Comparison of ENCODE assay signal across 23 cellular contexts in the genomic region with DNA sequence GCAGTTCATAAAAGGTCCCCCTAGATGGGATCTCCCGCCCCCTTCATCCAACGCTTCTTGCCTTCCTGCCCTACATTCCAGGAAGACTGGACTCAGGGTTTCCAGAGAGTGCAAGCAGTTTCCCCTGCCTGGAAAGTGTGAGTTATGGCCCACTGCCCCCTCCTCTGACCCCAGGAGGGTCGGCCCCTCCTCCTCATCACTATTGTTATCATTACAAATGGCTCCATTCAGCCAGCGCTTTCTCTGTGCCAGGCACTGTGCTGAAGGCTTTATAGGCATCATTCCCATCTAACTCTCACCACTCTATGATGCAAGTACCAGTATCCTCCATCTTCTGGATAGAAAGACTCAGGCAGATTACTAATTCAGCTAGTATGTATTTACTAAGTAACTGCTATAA.
"Had no signal": no experiment of that assay in that cellular context is flagged by ENCODE, and none has a peak within 500 bp of the region (broad histone marks: within the 10 kb centered on the region; RNA-seq: fewer than 3 reads in every experiment).

No MANE protein-coding gene starts in this region.

- H3K27ac Mint-ChIP-seq: activated B cell treated with CpG ODN at 0.5 μM for 24 hours; activated CD4-positive, alpha-beta T cell treated with anti-CD3 and anti-CD28 coated beads for 36 hours; activated naive CD4-positive, alpha-beta T cell treated with anti-CD3 and anti-CD28 coated beads, Interleukin-2, amount 10 ng/mL, durations not matched to agents 7 days and 5 days; activated T-cell treated with anti-CD3 and anti-CD28 coated beads, Interleukin-2, amount 50 U/mL, for 72 hours; dendritic cell treated with granulocyte-macrophage colony-stimulating factor and Interleukin-4, amounts not matched to agents 40 ng/mL and 50 ng/mL, for 4 days; stimulated activated naive CD8-positive, alpha-beta T cell treated with anti-CD3 and anti-CD28 coated beads, Interleukin-15, Interleukin-2, amounts not matched to agents 100 ng/mL and 50 ng/mL, for 24 hours; T-helper 1 cell treated with Interleukin-12 subunit alpha and Interleukin-12 subunit beta and Interleukin-4 antibody, amounts not matched to agents 30 μg/mL and 1 μg/mL, for 36 hours had no signal

- H3K9me3 Mint-ChIP-seq: activated B cell treated with CpG ODN at 0.5 μM for 24 hours; activated naive CD4-positive, alpha-beta T cell treated with anti-CD3 and anti-CD28 coated beads, Interleukin-2, amount 10 ng/mL, durations not matched to agents 7 days and 5 days; activated T-cell treated with anti-CD3 and anti-CD28 coated beads, Interleukin-2, amount 50 U/mL, for 72 hours; dendritic cell treated with granulocyte-macrophage colony-stimulating factor and Interleukin-4, amounts not matched to agents 40 ng/mL and 50 ng/mL, for 4 days; naive thymus-derived CD4-positive, alpha-beta T cell; stimulated activated naive CD8-positive, alpha-beta T cell treated with anti-CD3 and anti-CD28 coated beads, Interleukin-15, Interleukin-2, amounts not matched to agents 100 ng/mL and 50 ng/mL, for 24 hours; T-helper 1 cell treated with Interleukin-12 subunit alpha and Interleukin-12 subunit beta and Interleukin-4 antibody, amounts not matched to agents 30 μg/mL and 1 μg/mL, for 36 hours had no signal

- H3K4me3 Mint-ChIP-seq: activated B cell treated with CpG ODN at 0.5 μM for 24 hours; activated CD4-positive, alpha-beta T cell treated with anti-CD3 and anti-CD28 coated beads for 36 hours; activated naive CD4-positive, alpha-beta T cell treated with anti-CD3 and anti-CD28 coated beads, Interleukin-2, amount 10 ng/mL, durations not matched to agents 7 days and 5 days; activated T-cell treated with anti-CD3 and anti-CD28 coated beads, Interleukin-2, amount 50 U/mL, for 72 hours; dendritic cell treated with granulocyte-macrophage colony-stimulating factor and Interleukin-4, amounts not matched to agents 40 ng/mL and 50 ng/mL, for 4 days; naive thymus-derived CD4-positive, alpha-beta T cell; stimulated activated naive CD8-positive, alpha-beta T cell treated with anti-CD3 and anti-CD28 coated beads, Interleukin-15, Interleukin-2, amounts not matched to agents 100 ng/mL and 50 ng/mL, for 24 hours; T-helper 1 cell treated with Interleukin-12 subunit alpha and Interleukin-12 subunit beta and Interleukin-4 antibody, amounts not matched to agents 30 μg/mL and 1 μg/mL, for 36 hours had no signal

- H3K36me3 Mint-ChIP-seq: activated naive CD4-positive, alpha-beta T cell treated with anti-CD3 and anti-CD28 coated beads, Interleukin-2, amount 10 ng/mL, durations not matched to agents 7 days and 5 days; naive thymus-derived CD4-positive, alpha-beta T cell had no signal

- DNase-seq: activated B cell treated with CpG ODN at 0.5 μM for 24 hours; activated CD4-positive, alpha-beta T cell treated with anti-CD3 and anti-CD28 coated beads for 36 hours; activated CD4-positive, alpha-beta T cell treated with anti-CD3 and anti-CD28 coated beads, Interleukin-2, amount 50 U/mL, for 48 hours; activated effector memory CD4-positive, alpha-beta T cell treated with Interleukin-2 at 50 U/mL for 16 hours; activated naive CD4-positive, alpha-beta T cell treated with anti-CD3 and anti-CD28 coated beads, Interleukin-2, amount 10 ng/mL, durations not matched to agents 7 days and 5 days; activated T-cell treated with anti-CD3 and anti-CD28 coated beads, Interleukin-2, amount 50 U/mL, for 72 hours; body of pancreas; effector CD8-positive, alpha-beta T cell; erythroblast; foreskin keratinocyte; heart left ventricle; islet precursor cell; left colon; lower lobe of right lung; naive thymus-derived CD4-positive, alpha-beta T cell; psoas muscle; right cardiac atrium; stimulated activated CD4-positive, alpha-beta T cell treated with anti-CD3 and anti-CD28 coated beads, Interleukin-12 subunit alpha, Interleukin-12 subunit beta, amount 100 ng/mL, for 4 hours; T1000; transverse colon had no signal

- H3K4me1 Mint-ChIP-seq: activated naive CD4-positive, alpha-beta T cell treated with anti-CD3 and anti-CD28 coated beads, Interleukin-2, amount 10 ng/mL, durations not matched to agents 7 days and 5 days had no signal
